ENCODE assay signal across 1 cellular context in the genomic region with DNA sequence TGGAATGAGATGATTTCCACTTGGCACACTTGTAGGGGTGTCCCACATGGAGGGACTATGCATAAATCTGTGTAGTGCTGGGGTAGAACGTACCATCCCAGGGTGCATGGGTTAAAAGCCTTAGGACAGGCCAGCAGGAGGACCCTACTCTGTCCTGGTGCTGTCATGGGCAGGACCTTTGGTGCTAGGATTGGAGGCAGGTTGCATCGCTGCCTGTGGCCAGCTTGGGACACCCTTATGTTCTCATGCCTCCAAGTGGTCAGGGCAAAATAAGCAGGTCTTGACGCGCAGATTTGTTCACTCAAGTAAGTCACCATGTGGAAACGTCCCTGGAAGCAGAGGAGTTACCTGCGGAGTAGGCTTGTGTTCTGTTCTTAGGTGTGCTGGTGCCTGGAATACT.
TF ChIP-seq lines count a peak whose summit lies in the region.

No MANE protein-coding gene starts in this region.

TF ChIP-seq in WTC11, 78 proteins besides CTCF, POLR2A, EP300 and RAD21 (continued from another document):
- TF ChIP-seq, protein P1, sequence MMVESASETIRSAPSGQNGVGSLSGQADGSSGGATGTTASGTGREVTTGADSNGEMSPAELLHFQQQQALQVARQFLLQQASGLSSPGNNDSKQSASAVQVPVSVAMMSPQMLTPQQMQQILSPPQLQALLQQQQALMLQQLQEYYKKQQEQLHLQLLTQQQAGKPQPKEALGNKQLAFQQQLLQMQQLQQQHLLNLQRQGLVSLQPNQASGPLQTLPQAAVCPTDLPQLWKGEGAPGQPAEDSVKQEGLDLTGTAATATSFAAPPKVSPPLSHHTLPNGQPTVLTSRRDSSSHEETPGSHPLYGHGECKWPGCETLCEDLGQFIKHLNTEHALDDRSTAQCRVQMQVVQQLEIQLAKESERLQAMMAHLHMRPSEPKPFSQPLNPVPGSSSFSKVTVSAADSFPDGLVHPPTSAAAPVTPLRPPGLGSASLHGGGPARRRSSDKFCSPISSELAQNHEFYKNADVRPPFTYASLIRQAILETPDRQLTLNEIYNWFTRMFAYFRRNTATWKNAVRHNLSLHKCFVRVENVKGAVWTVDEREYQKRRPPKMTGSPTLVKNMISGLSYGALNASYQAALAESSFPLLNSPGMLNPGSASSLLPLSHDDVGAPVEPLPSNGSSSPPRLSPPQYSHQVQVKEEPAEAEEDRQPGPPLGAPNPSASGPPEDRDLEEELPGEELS (CRISPR knock-in tag; IDR thresholded peaks at IDR 0.05), result no peak
- no peak for TF ChIP-seq NR2C2 (CRISPR knock-in tag; IDR thresholded peaks at IDR 0.05)
- no peak for TF ChIP-seq ELF4 (CRISPR knock-in tag; IDR thresholded peaks at IDR 0.05; ENCODE audit: low read depth)
- no peak for TF ChIP-seq CREB1 (CRISPR knock-in tag; IDR thresholded peaks at IDR 0.05)
- TF ChIP-seq CBFB (CRISPR knock-in tag; IDR thresholded peaks at IDR 0.05; ENCODE audit: low read depth), result no peak
- TF ChIP-seq SMAD3 (CRISPR knock-in tag; IDR thresholded peaks at IDR 0.05; ENCODE audit: borderline replicate concordance), result no peak
- no peak for TF ChIP-seq SP1 (CRISPR knock-in tag; conservative IDR thresholded peaks at IDR 0.05)
- no peak for TF ChIP-seq IRF2 (CRISPR knock-in tag; IDR thresholded peaks at IDR 0.05; ENCODE audit: borderline replicate concordance, low read depth)
- TF ChIP-seq ZNF232 (CRISPR knock-in tag; IDR thresholded peaks at IDR 0.05), result no peak
- TF ChIP-seq, protein P2, sequence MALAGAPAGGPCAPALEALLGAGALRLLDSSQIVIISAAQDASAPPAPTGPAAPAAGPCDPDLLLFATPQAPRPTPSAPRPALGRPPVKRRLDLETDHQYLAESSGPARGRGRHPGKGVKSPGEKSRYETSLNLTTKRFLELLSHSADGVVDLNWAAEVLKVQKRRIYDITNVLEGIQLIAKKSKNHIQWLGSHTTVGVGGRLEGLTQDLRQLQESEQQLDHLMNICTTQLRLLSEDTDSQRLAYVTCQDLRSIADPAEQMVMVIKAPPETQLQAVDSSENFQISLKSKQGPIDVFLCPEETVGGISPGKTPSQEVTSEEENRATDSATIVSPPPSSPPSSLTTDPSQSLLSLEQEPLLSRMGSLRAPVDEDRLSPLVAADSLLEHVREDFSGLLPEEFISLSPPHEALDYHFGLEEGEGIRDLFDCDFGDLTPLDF (CRISPR knock-in tag; IDR thresholded peaks at IDR 0.05), result no peak
- TF ChIP-seq, protein P3, sequence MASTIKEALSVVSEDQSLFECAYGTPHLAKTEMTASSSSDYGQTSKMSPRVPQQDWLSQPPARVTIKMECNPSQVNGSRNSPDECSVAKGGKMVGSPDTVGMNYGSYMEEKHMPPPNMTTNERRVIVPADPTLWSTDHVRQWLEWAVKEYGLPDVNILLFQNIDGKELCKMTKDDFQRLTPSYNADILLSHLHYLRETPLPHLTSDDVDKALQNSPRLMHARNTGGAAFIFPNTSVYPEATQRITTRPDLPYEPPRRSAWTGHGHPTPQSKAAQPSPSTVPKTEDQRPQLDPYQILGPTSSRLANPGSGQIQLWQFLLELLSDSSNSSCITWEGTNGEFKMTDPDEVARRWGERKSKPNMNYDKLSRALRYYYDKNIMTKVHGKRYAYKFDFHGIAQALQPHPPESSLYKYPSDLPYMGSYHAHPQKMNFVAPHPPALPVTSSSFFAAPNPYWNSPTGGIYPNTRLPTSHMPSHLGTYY (CRISPR knock-in tag; IDR thresholded peaks at IDR 0.05), result no peak
- no peak for TF ChIP-seq ZNF121 (CRISPR knock-in tag; IDR thresholded peaks at IDR 0.05)
- TF ChIP-seq, protein P4, sequence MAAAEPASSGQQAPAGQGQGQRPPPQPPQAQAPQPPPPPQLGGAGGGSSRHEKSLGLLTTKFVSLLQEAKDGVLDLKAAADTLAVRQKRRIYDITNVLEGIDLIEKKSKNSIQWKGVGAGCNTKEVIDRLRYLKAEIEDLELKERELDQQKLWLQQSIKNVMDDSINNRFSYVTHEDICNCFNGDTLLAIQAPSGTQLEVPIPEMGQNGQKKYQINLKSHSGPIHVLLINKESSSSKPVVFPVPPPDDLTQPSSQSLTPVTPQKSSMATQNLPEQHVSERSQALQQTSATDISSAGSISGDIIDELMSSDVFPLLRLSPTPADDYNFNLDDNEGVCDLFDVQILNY (CRISPR knock-in tag; IDR thresholded peaks at IDR 0.05), result no peak
- TF ChIP-seq NFYB (CRISPR knock-in tag; conservative IDR thresholded peaks at IDR 0.05; ENCODE audit: low read depth), result no peak
- TF ChIP-seq, protein P5, sequence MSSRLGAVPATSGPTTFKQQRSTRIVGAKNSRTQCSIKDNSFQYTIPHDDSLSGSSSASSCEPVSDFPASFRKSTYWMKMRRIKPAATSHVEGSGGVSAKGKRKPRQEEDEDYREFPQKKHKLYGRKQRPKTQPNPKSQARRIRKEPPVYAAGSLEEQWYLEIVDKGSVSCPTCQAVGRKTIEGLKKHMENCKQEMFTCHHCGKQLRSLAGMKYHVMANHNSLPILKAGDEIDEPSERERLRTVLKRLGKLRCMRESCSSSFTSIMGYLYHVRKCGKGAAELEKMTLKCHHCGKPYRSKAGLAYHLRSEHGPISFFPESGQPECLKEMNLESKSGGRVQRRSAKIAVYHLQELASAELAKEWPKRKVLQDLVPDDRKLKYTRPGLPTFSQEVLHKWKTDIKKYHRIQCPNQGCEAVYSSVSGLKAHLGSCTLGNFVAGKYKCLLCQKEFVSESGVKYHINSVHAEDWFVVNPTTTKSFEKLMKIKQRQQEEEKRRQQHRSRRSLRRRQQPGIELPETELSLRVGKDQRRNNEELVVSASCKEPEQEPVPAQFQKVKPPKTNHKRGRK (CRISPR knock-in tag; IDR thresholded peaks at IDR 0.05; ENCODE audit: borderline replicate concordance), result no peak
